In the genomic region with DNA sequence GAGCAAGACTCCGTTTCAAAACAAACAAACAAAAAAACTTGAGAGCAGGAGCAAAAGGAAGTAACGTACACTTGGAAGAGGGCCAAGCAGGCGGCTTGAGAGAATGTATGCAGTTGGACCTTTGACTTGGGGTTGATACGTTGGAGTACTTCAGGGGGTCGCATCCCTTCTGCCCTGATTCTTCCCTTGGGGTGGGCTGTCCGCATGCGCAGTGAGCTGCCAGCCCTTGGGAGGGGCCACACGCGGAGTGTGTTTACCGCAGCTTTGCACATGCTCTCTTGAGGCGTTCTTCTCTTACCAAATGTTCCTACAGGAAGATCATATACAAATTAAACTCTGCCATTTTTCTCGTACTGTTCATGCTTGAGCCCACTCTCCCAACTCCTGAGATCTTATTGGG, we compare ENCODE assay signal across 19 cellular contexts. TPM values are rescaled to one million over a fixed set of nuclear protein-coding genes. Genes with fewer than 3 reads are reported as not detected.
A peak's percentile ranks its signal among the peaks of the same experiment; 100 is the strongest.
DNase-seq lines count a peak whose midpoint lies in the region; ATAC-seq, FAIRE-seq and TF ChIP-seq lines count a peak whose summit lies in the region.
"Had no signal": no experiment of that assay in that cellular context is flagged by ENCODE, and none has a peak within 500 bp of the region (broad histone marks: within the 10 kb centered on the region; RNA-seq: fewer than 3 reads in every experiment).

No MANE protein-coding gene starts in this region.

- H3K9me1 ChIP-seq in K562 (ENCODE audit: control insufficient read depth, insufficient read depth, low read length) = no peaks in the 10 kb centered on the region

- H3K36me3 ChIP-seq in K562 (ENCODE audit: control insufficient read depth, insufficient read depth, low read length) (no peaks in the 10 kb centered on the region), small intestine (ENCODE audit: control insufficient read depth in 2 of 2, insufficient read depth in 2 of 2, low read length in 2 of 2) (no peaks in the 10 kb centered on the region), Karpas-422 (ENCODE audit: insufficient read depth, low read length) (no peaks in the 10 kb centered on the region)
- H3K36me3 ChIP-seq: BLaER1 had no signal

- no peaks in the 10 kb centered on the region for H3K4me1 Mint-ChIP-seq in activated CD4-positive, alpha-beta T cell treated with anti-CD3 and anti-CD28 coated beads, Interleukin-2, amount 10 ng/mL, durations not matched to agents 24 days and 14 days
- H3K4me1 Mint-ChIP-seq in activated CD4-positive, alpha-beta T cell treated with anti-CD3 and anti-CD28 coated beads, Interleukin-2, amount 10 ng/mL, durations not matched to agents 7 days and 5 days = no peaks in the 10 kb centered on the region
- H3K4me1 Mint-ChIP-seq: CD14-positive monocyte; CD4-positive, alpha-beta memory T cell; H9 had no signal

- no peak for ATAC-seq in K562
- no peak for ATAC-seq in HG02610 (IDR thresholded peaks at IDR 0.05; ENCODE audit: unreplicated experiment)

- H3K27me3 ChIP-seq in K562 (ENCODE audit: control insufficient read depth in 2 of 2, insufficient read depth in 2 of 2, low read length in 2 of 2) (no peaks in the 10 kb centered on the region), small intestine (ENCODE audit: control insufficient read depth in 2 of 2, insufficient read depth in 2 of 2, low read length in 2 of 2) (no peaks in the 10 kb centered on the region), Karpas-422 (ENCODE audit: low read length) (no peaks in the 10 kb centered on the region)
- H3K27me3 ChIP-seq: BLaER1 had no signal

- TF ChIP-seq POLR2A in K562 (conservative IDR thresholded peaks at IDR 0.05) (no peak), H54 (IDR thresholded peaks at IDR 0.05; ENCODE audit: low read depth, low read length) (no peak)

- intact Hi-C loops in activated CD4-positive, alpha-beta T cell treated with anti-CD3 and anti-CD28 coated beads, Interleukin-2, amount 10 ng/mL, durations not matched to agents 24 days and 14 days (cut with micrococcal nuclease) = no loop called here
- intact Hi-C loops in K562 (cut with micrococcal nuclease) = no loop called here

- BruUV-seq in K562 (replicated peaks; lab: Mats Ljungman, UMichigan) = no TSS peak

- H3K9me2 ChIP-seq in Karpas-422 (replicated peaks; ENCODE audit: insufficient read depth, low read length) = no peaks in the 10 kb centered on the region

- no peak overlapping the region for H3K9ac ChIP-seq in K562 (ENCODE audit: insufficient read depth in 1 of 2, low read depth in 2 of 2, low read length in 2 of 2)
- no peak overlapping the region for H3K9ac ChIP-seq in Karpas-422 (ENCODE audit: low read length)
- H3K9ac ChIP-seq: BLaER1 had no signal

- no peak for TF ChIP-seq EP300 in K562 (IDR thresholded peaks at IDR 0.05; ENCODE audit: low read length)

- H2AFZ ChIP-seq in K562 (ENCODE audit: low read depth, low read length) = no peak overlapping the region
- no peak overlapping the region for H2AFZ ChIP-seq in Karpas-422 (ENCODE audit: low read length)

- peak; percentile 25 for DNase-seq in activated CD4-positive, alpha-beta T cell treated with anti-CD3 and anti-CD28 coated beads, Interleukin-2, amount 10 ng/mL, durations not matched to agents 24 days and 14 days
- DNase-seq in activated CD4-positive, alpha-beta T cell treated with anti-CD3 and anti-CD28 coated beads, Interleukin-2, amount 10 ng/mL, durations not matched to agents 7 days and 5 days = no peak
- DNase-seq in DMS53 treated with DMSO at 0.1 percent for 48 hours (lab: John Stamatoyannopoulos, UW; ENCODE audit: unreplicated experiment) = peak; percentile 91
- no peak for DNase-seq in K562 (ENCODE audit: extremely low read depth in 1 of 4, low spot score in 3 of 4)
- peak; percentile 38 for DNase-seq in small intestine
- DNase-seq in Karpas-422 = no peak
- DNase-seq in H54 (ENCODE audit: insufficient read length, low spot score) = no peak
- DNase-seq: 8988T; Calu3; CD4-positive, alpha-beta memory T cell; DMS79; GDM1; GOT3; H9 had no signal

- 31% methylated on average over 4 of the region's 12 CpGs for WGBS in K562 (ENCODE audit: insufficient coverage, low coverage, missing lambda C conversion rate)
- WGBS in small intestine, 3 donors = 64 to 81% (median 68%) methylated on average over 12 of the region's 12 CpGs

- no peaks in the 10 kb centered on the region for H3K9me3 Mint-ChIP-seq in activated CD4-positive, alpha-beta T cell treated with anti-CD3 and anti-CD28 coated beads, Interleukin-2, amount 10 ng/mL, durations not matched to agents 24 days and 14 days
- H3K9me3 Mint-ChIP-seq in activated CD4-positive, alpha-beta T cell treated with anti-CD3 and anti-CD28 coated beads, Interleukin-2, amount 10 ng/mL, durations not matched to agents 7 days and 5 days = no peaks in the 10 kb centered on the region
- H3K9me3 Mint-ChIP-seq: CD4-positive, alpha-beta memory T cell; H9 had no signal

- no peak for TF ChIP-seq CTCF in K562 (IDR thresholded peaks at IDR 0.05 in 2 of 3, conservative IDR thresholded peaks at IDR 0.05 in 1 of 3; ENCODE audit: insufficient read depth in 2 of 3, low read depth in 1 of 3, low read length in 3 of 3)

- H3K4me2 ChIP-seq in K562 (ENCODE audit: insufficient read depth, low read length) = no peak overlapping the region
- H3K4me2 ChIP-seq in Karpas-422 (ENCODE audit: low read depth, low read length, poor library complexity, severe bottlenecking) = no peak overlapping the region
- H3K4me2 ChIP-seq: BLaER1 had no signal

- H3K36me3 Mint-ChIP-seq in activated CD4-positive, alpha-beta T cell treated with anti-CD3 and anti-CD28 coated beads, Interleukin-2, amount 10 ng/mL, durations not matched to agents 24 days and 14 days (ENCODE audit: low read depth) = no peaks in the 10 kb centered on the region
- no peaks in the 10 kb centered on the region for H3K36me3 Mint-ChIP-seq in activated CD4-positive, alpha-beta T cell treated with anti-CD3 and anti-CD28 coated beads, Interleukin-2, amount 10 ng/mL, durations not matched to agents 7 days and 5 days (ENCODE audit: low read depth)
- H3K36me3 Mint-ChIP-seq: CD14-positive monocyte; CD4-positive, alpha-beta memory T cell had no signal

- in situ Hi-C loops in K562 (cut with MboI) = no loop called here

- H3K27me3 Mint-ChIP-seq in activated CD4-positive, alpha-beta T cell treated with anti-CD3 and anti-CD28 coated beads, Interleukin-2, amount 10 ng/mL, durations not matched to agents 24 days and 14 days = peaks cover 3% of the 10 kb centered on the region
- peaks cover 12% of the 10 kb centered on the region for H3K27me3 Mint-ChIP-seq in activated CD4-positive, alpha-beta T cell treated with anti-CD3 and anti-CD28 coated beads, Interleukin-2, amount 10 ng/mL, durations not matched to agents 7 days and 5 days

- POLR2A ChIA-PET in activated CD4-positive, alpha-beta T cell treated with anti-CD3 and anti-CD28 coated beads, Interleukin-2, amount 10 ng/mL, durations not matched to agents 7 days and 5 days (lab: Charles Lee) = no interaction called here
- POLR2A ChIA-PET in K562 (lab: Yijun Ruan, JAX) = interaction anchor here (1.2 kb wide), 1 partner anchor 59 kb away, joined by 3 read pairs; no protein-coding TSS in a partner anchor

- H3K4me3 ChIP-seq in K562 = no peak overlapping the region
- H3K4me3 ChIP-seq in small intestine (ENCODE audit: low read depth in 1 of 2, low read length in 2 of 2) = no peak overlapping the region
- H3K4me3 ChIP-seq in Karpas-422 (ENCODE audit: low read length) = no peak overlapping the region
- H3K4me3 ChIP-seq: BLaER1 had no signal

- no peak overlapping the region for H3K4me3 Mint-ChIP-seq in activated CD4-positive, alpha-beta T cell treated with anti-CD3 and anti-CD28 coated beads, Interleukin-2, amount 10 ng/mL, durations not matched to agents 24 days and 14 days
- H3K4me3 Mint-ChIP-seq in activated CD4-positive, alpha-beta T cell treated with anti-CD3 and anti-CD28 coated beads, Interleukin-2, amount 10 ng/mL, durations not matched to agents 7 days and 5 days = no peak overlapping the region
- H3K4me3 Mint-ChIP-seq: CD14-positive monocyte; CD4-positive, alpha-beta memory T cell; H9 had no signal

- H3K79me2 ChIP-seq in K562 (ENCODE audit: control insufficient read depth, insufficient read depth, low read length) (no peaks in the 10 kb centered on the region), Karpas-422 (ENCODE audit: low read length) (no peaks in the 10 kb centered on the region)

- FAIRE-seq in K562 (lab: Jason Lieb, UNC) (no peak), small intestine (lab: Jason Lieb, UNC) (no peak), H54 (lab: Jason Lieb, UNC) (no peak)
- FAIRE-seq: GM12892, GM18507 had no signal

- no peak overlapping the region for H3K27ac ChIP-seq in K562 (ENCODE audit: extremely low read depth, low read depth, low read length)
- H3K27ac ChIP-seq in small intestine (ENCODE audit: low read depth in 1 of 2, low read length in 1 of 2) = no peak overlapping the region
- no peak overlapping the region for H3K27ac ChIP-seq in Karpas-422 (ENCODE audit: low read length)
- H3K27ac ChIP-seq: BLaER1 had no signal

- CTCF ChIA-PET in activated CD4-positive, alpha-beta T cell treated with anti-CD3 and anti-CD28 coated beads, Interleukin-2, amount 10 ng/mL, durations not matched to agents 7 days and 5 days (lab: Charles Lee) = no interaction called here
- CTCF ChIA-PET in K562 (lab: Yijun Ruan, JAX; ENCODE audit: low intra/inter-chr PET ratio) = no interaction called here

- H3K9me3 ChIP-seq in K562 (replicated peaks; ENCODE audit: control insufficient read depth, insufficient read depth, low read depth, low read length) (no peaks in the 10 kb centered on the region), small intestine (ENCODE audit: control insufficient read depth, low read depth) (no peaks in the 10 kb centered on the region), Karpas-422 (ENCODE audit: low read length) (no peaks in the 10 kb centered on the region)

- H3K4me1 ChIP-seq in K562 (replicated peaks in 1 of 2; ENCODE audit: control insufficient read depth in 2 of 2, insufficient read depth in 2 of 2, low read length in 2 of 2) (no peaks in the 10 kb centered on the region), small intestine (ENCODE audit: control insufficient read depth in 2 of 2, insufficient read depth in 1 of 2, low read depth in 1 of 2, low read length in 1 of 2) (no peaks in the 10 kb centered on the region), Karpas-422 (ENCODE audit: low read length) (no peaks in the 10 kb centered on the region)

- no peak for TF ChIP-seq RAD21 in K562 (CRISPR knock-in tag; conservative IDR thresholded peaks at IDR 0.05 in 1 of 2, IDR thresholded peaks at IDR 0.05 in 1 of 2)

- H4K20me1 ChIP-seq in K562 (replicated peaks; ENCODE audit: control insufficient read depth, insufficient read depth, low read length) (no peaks in the 10 kb centered on the region), Karpas-422 (ENCODE audit: insufficient read depth, low read depth, low read length) (no peaks in the 10 kb centered on the region)
- H4K20me1 ChIP-seq: BLaER1 had no signal

- no peak overlapping the region for H3K27ac Mint-ChIP-seq in activated CD4-positive, alpha-beta T cell treated with anti-CD3 and anti-CD28 coated beads, Interleukin-2, amount 10 ng/mL, durations not matched to agents 24 days and 14 days
- H3K27ac Mint-ChIP-seq in activated CD4-positive, alpha-beta T cell treated with anti-CD3 and anti-CD28 coated beads, Interleukin-2, amount 10 ng/mL, durations not matched to agents 7 days and 5 days = no peak overlapping the region
- H3K27ac Mint-ChIP-seq: CD14-positive monocyte; CD4-positive, alpha-beta memory T cell; H9 had no signal

RNA-seq across cellular contexts. Expression of gene SOCS6, which starts 38.1 kb away (rescaled TPM):
- total RNA-seq in activated CD4-positive, alpha-beta T cell treated with anti-CD3 and anti-CD28 coated beads, Interleukin-2, amount 10 ng/mL, durations not matched to agents 24 days and 14 days = 2.8 and 3.3 TPM in 2 replicates
- 1 to 10 TPM; 3.4 to 3.8 TPM for total RNA-seq in activated CD4-positive, alpha-beta T cell treated with anti-CD3 and anti-CD28 coated beads, Interleukin-2, amount 10 ng/mL, durations not matched to agents 7 days and 5 days
- 5.4 and 9.7 TPM in 2 replicates for total RNA-seq in K562 (2011; cell fraction: chromatin; rRNA removed; ENCODE audit: low replicate concordance)
- 3.0 and 3.8 TPM in 2 replicates for total RNA-seq in K562 (2011; cell fraction: nucleolus; rRNA removed)
- total RNA-seq in K562 (2011; cell fraction: nucleoplasm; rRNA removed) = 3.7 and 4.3 TPM in 2 replicates
- total RNA-seq in K562 (2014; rRNA removed) = 3.2 and 3.3 TPM in 2 replicates
- 5.7 and 7.2 TPM in 2 replicates for total RNA-seq in K562 (2014; rRNA removed; fragmentation: Illumina TruSeq; extraction: Trizol)
- total RNA-seq in K562 (2015; rRNA removed; fragmentation: Illumina TruSeq; extraction: Trizol) = 7.1 and 7.5 TPM in 2 replicates
- total RNA-seq in K562 (2021) = 5.8 and 6.6 TPM in 2 replicates
- polyA plus RNA-seq in K562 (2011; rRNA removed) = 5.0 and 5.6 TPM in 2 replicates
- 3.5 and 4.0 TPM in 2 replicates for polyA plus RNA-seq in K562 (2011; cell fraction: cytosol; rRNA removed)
- 3.0 and 4.3 TPM in 2 replicates for polyA plus RNA-seq in K562 (2011; cell fraction: nucleus; rRNA removed)
- 3.9 and 4.4 TPM in 2 replicates for polyA plus RNA-seq in K562 (2012)
- polyA plus RNA-seq in K562 (2014; fragmentation: Illumina TruSeq; extraction: Trizol) = 5.2 and 6.1 TPM in 2 replicates
- 1 to 10 TPM; 2.5 to 3.4 TPM for polyA plus RNA-seq in K562 (2014; fragmentation: Nextera tagmentation; extraction: Ambion mirVana)
- polyA plus RNA-seq in K562 (2014; rRNA removed) = 3.4 and 3.9 TPM in 2 replicates
- 11.2 and 14.2 TPM in 2 replicates for polyA minus RNA-seq in K562 (2011; rRNA and poly(A)+ RNA removed)
- 5.0 and 8.2 TPM in 2 replicates for polyA minus RNA-seq in K562 (2011; cell fraction: cytosol; rRNA and poly(A)+ RNA removed)
- polyA minus RNA-seq in K562 (2011; cell fraction: nucleus; rRNA and poly(A)+ RNA removed) = 3.6 and 8.1 TPM in 2 replicates
- 10 to 100 TPM; 10.3 to 15.4 (median 10.9) TPM for polyA plus RNA-seq in small intestine
- total RNA-seq in Karpas-422 (2014; rRNA removed; shearing (Covaris generic); ENCODE audit: low replicate concordance) = not detected in 2 replicates

RNA-seq across cellular contexts. Expression of gene RTTN, which starts 45.3 kb away (rescaled TPM):
- total RNA-seq in activated CD4-positive, alpha-beta T cell treated with anti-CD3 and anti-CD28 coated beads, Interleukin-2, amount 10 ng/mL, durations not matched to agents 24 days and 14 days = 25.5 and 28.2 TPM in 2 replicates
- total RNA-seq in activated CD4-positive, alpha-beta T cell treated with anti-CD3 and anti-CD28 coated beads, Interleukin-2, amount 10 ng/mL, durations not matched to agents 7 days and 5 days = 10 to 100 TPM; 24.2 to 28.6 TPM
- total RNA-seq in K562 (2011; cell fraction: chromatin; rRNA removed; ENCODE audit: low replicate concordance) = 63.5 and 131 TPM in 2 replicates
- total RNA-seq in K562 (2011; cell fraction: nucleolus; rRNA removed) = 33.2 and 42.5 TPM in 2 replicates
- total RNA-seq in K562 (2011; cell fraction: nucleoplasm; rRNA removed) = 71.2 and 83.2 TPM in 2 replicates
- total RNA-seq in K562 (2014; rRNA removed) = 9.3 and 11.4 TPM in 2 replicates
- 17.2 and 18.3 TPM in 2 replicates for total RNA-seq in K562 (2014; rRNA removed; fragmentation: Illumina TruSeq; extraction: Trizol)
- total RNA-seq in K562 (2015; rRNA removed; fragmentation: Illumina TruSeq; extraction: Trizol) = 16.2 and 17.1 TPM in 2 replicates
- 10.7 and 11.1 TPM in 2 replicates for total RNA-seq in K562 (2021)
- 10.1 and 10.6 TPM in 2 replicates for polyA plus RNA-seq in K562 (2011; rRNA removed)
- 2.5 and 5.2 TPM in 2 replicates for polyA plus RNA-seq in K562 (2011; cell fraction: cytosol; rRNA removed)
- 19.3 and 25.3 TPM in 2 replicates for polyA plus RNA-seq in K562 (2011; cell fraction: nucleus; rRNA removed)
- 4.1 and 5.6 TPM in 2 replicates for polyA plus RNA-seq in K562 (2012)
- polyA plus RNA-seq in K562 (2014; fragmentation: Illumina TruSeq; extraction: Trizol) = 5.6 and 7.3 TPM in 2 replicates
- polyA plus RNA-seq in K562 (2014; fragmentation: Nextera tagmentation; extraction: Ambion mirVana) = 1 to 10 TPM; 3.1 to 4.9 TPM
- polyA plus RNA-seq in K562 (2014; rRNA removed) = 6.8 and 7.1 TPM in 2 replicates
- polyA minus RNA-seq in K562 (2011; rRNA and poly(A)+ RNA removed) = 55.9 and 58.4 TPM in 2 replicates
- polyA minus RNA-seq in K562 (2011; cell fraction: cytosol; rRNA and poly(A)+ RNA removed) = 9.1 and 10.1 TPM in 2 replicates
- polyA minus RNA-seq in K562 (2011; cell fraction: nucleus; rRNA and poly(A)+ RNA removed) = 70.5 and 114 TPM in 2 replicates
- polyA plus RNA-seq in small intestine = 1 to 10 TPM in 2 of 3 donors, under 1 TPM in 1; 0.89 to 3.7 (median 1.1) TPM
- total RNA-seq in Karpas-422 (2014; rRNA removed; shearing (Covaris generic); ENCODE audit: low replicate concordance) = 36.4 and 57.4 TPM in 2 replicates

Comparison
In these comparisons a context has a peak if more than half of its experiments do, and no peak if none do; other contexts are left out.
1. DNase-seq: peak in activated CD4-positive, alpha-beta T cell treated with anti-CD3 and anti-CD28 coated beads, Interleukin-2, amount 10 ng/mL, durations not matched to agents 24 days and 14 days (single experiment), DMS53 treated with DMSO at 0.1 percent for 48 hours (single experiment) and small intestine (single experiment); none in activated CD4-positive, alpha-beta T cell treated with anti-CD3 and anti-CD28 coated beads, Interleukin-2, amount 10 ng/mL, durations not matched to agents 7 days and 5 days (single experiment), K562 (0 of 4), Karpas-422 (single experiment) and H54 (single experiment).